ENCODE assay signal across 18 cellular contexts in the genomic region with DNA sequence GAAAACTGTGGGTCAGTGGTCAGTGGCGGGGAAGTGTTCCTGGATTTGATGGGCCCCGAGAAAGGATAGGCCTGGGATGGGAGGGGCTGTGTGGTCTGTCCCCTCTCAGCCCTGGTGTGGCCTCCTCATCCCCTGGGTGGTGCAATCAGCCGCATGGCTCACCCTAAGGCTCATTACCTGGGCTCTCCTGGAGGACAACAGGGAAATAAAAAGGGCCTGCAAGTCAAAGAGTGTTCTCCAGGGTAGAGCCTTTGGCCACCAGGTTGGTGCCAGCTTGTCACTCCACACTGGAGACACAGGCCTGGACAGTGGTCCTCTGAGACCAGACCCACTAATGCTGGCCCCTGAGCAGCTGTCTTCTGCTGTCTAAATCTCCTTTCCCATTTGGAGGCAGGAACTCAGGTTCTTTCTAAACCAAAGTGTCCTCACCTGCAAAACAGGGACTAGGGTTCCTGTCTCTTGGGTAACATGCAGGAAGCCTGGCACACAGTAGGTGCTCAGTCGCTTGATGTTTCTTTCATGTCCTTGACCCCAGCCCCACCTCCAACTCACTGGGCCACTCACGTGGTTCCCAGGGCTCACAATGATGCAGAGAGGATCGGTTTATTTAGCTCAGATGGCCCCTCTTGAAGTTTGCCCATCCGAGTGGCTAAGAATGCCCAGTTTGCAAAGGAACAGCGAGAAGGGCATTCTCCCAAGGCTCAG. TPM values are rescaled to one million over a fixed set of nuclear protein-coding genes. Genes with fewer than 3 reads are reported as not detected.
DNase-seq lines count a peak whose midpoint lies in the region; ATAC-seq and TF ChIP-seq lines count a peak whose summit lies in the region.
"Had no signal": no experiment of that assay in that cellular context is flagged by ENCODE, and none has a peak within 500 bp of the region (broad histone marks: within the 10 kb centered on the region; RNA-seq: fewer than 3 reads in every experiment).

No MANE protein-coding gene starts in this region.

- POLR2A ChIA-PET in CD4-positive, alpha-beta T cell (lab: Charles Lee): interaction anchor here (1.6 kb wide), 1 partner anchor 7 kb away, joined by 4 read pairs; no protein-coding TSS in a partner anchor
- POLR2A ChIA-PET in naive thymus-derived CD4-positive, alpha-beta T cell (lab: Charles Lee): no interaction called here

- peaks cover 9% of the 10 kb centered on the region for H3K4me1 Mint-ChIP-seq in CD4-positive, alpha-beta T cell (ENCODE audit: low read depth)
- H3K4me1 Mint-ChIP-seq in naive thymus-derived CD4-positive, alpha-beta T cell: peaks cover 8 to 21% (median 14%) of the 10 kb centered on the region in 7 donors

- CTCF ChIA-PET in CD4-positive, alpha-beta T cell (lab: Charles Lee): no interaction called here
- CTCF ChIA-PET in naive thymus-derived CD4-positive, alpha-beta T cell (lab: Charles Lee): no interaction called here

- no peak for ATAC-seq in CD4-positive, alpha-beta T cell (ENCODE audit: poor library complexity)
- ATAC-seq in naive thymus-derived CD4-positive, alpha-beta T cell: no peak
- ATAC-seq in HG03196 (IDR thresholded peaks at IDR 0.05; ENCODE audit: unreplicated experiment): no peak
- ATAC-seq: gastrocnemius medialis had no signal

- TF ChIP-seq POLR2A in stomach (IDR thresholded peaks at IDR 0.05): no peak

- H3K27ac ChIP-seq in CD4-positive, alpha-beta T cell (ENCODE audit: low read depth, low read length): no peak overlapping the region
- H3K27ac ChIP-seq in cingulate gyrus (ENCODE audit: low read depth, low read length): peak overlapping the region; percentile 94
- H3K27ac ChIP-seq in naive thymus-derived CD4-positive, alpha-beta T cell (ENCODE audit: low read depth, low read length): no peak overlapping the region
- H3K27ac ChIP-seq in stomach: no peak overlapping the region
- H3K27ac ChIP-seq: cardiac muscle cell, gastrocnemius medialis, KMS-11, left lung, upper lobe of right lung had no signal

- peaks cover 0 to 7% of the 10 kb centered on the region in 2 donors for H3K4me1 ChIP-seq in naive thymus-derived CD4-positive, alpha-beta T cell (ENCODE audit: control insufficient read depth in 2 of 2, insufficient read depth in 2 of 2, low read length in 2 of 2)
- H3K4me1 ChIP-seq in stomach: peaks cover 19 to 22% (median 21%) of the 10 kb centered on the region in 4 donors

- peak overlapping the region; percentile 54 for H3K4me3 Mint-ChIP-seq in CD4-positive, alpha-beta T cell
- peak overlapping the region in 8 of 10 donors; percentile 47 to 90 (median 88) for H3K4me3 Mint-ChIP-seq in naive thymus-derived CD4-positive, alpha-beta T cell

- no peaks in the 10 kb centered on the region for H3K9me3 ChIP-seq in CD4-positive, alpha-beta T cell (ENCODE audit: control insufficient read depth, low read length)
- H3K9me3 ChIP-seq in naive thymus-derived CD4-positive, alpha-beta T cell (ENCODE audit: control insufficient read depth in 2 of 3, low read length in 3 of 3): no peaks in the 10 kb centered on the region
- no peaks in the 10 kb centered on the region for H3K9me3 ChIP-seq in stomach
- H3K9me3 ChIP-seq: adrenal gland, gastrocnemius medialis, left lung, upper lobe of right lung had no signal

- H3K27me3 Mint-ChIP-seq in CD4-positive, alpha-beta T cell: peaks cover 9% of the 10 kb centered on the region
- peaks cover 0 to 14% (median 0%) of the 10 kb centered on the region in 5 donors for H3K27me3 Mint-ChIP-seq in naive thymus-derived CD4-positive, alpha-beta T cell

- H3K27ac Mint-ChIP-seq in CD4-positive, alpha-beta T cell: no peak overlapping the region
- H3K27ac Mint-ChIP-seq in naive thymus-derived CD4-positive, alpha-beta T cell: no peak overlapping the region
- H3K27ac Mint-ChIP-seq: activated T-helper 1 cell treated with anti-CD3 and anti-CD28 coated beads, Interleukin-12 subunit alpha, Interleukin-12 subunit beta, Interleukin-2, Interleukin-4 antibody, amounts not matched to agents 30 ng/mL and 10 ng/mL and 1 ng/mL, durations not matched to agents 14 hours and 24 hours and 36 hours had no signal

- no peak overlapping the region for H3K4me3 ChIP-seq in H7 (ENCODE audit: insufficient read depth, low read depth, low read length)
- H3K4me3 ChIP-seq in naive thymus-derived CD4-positive, alpha-beta T cell (ENCODE audit: low read length): no peak overlapping the region
- H3K4me3 ChIP-seq in stomach: no peak overlapping the region
- H3K4me3 ChIP-seq: adrenal gland, left lung had no signal

- WGBS in stomach, 5 donors: 66 to 78% (median 74%) methylated on average over 8 of the region's 8 CpGs

- peak in 1 of 10 experiments; percentile 29 for DNase-seq in CD4-positive, alpha-beta T cell
- DNase-seq in H7 (peak; percentile 43), NCI-H82 treated with DMSO at 0.1 percent for 48 hours (lab: John Stamatoyannopoulos, UW; ENCODE audit: unreplicated experiment) (no peak), foreskin melanocyte (no peak), stomach (no peak)
- DNase-seq in naive thymus-derived CD4-positive, alpha-beta T cell: no peak
- DNase-seq: activated CD4-positive, alpha-beta T cell treated with anti-CD3 and anti-CD28 coated beads, Interleukin-2, amount 50 U/mL, for 4 hours; NCI-H2029 treated with DMSO at 0.1 percent for 48 hours; stimulated activated naive CD4-positive, alpha-beta T cell treated with Interleukin-2 at 50 U/mL for 16 hours; upper lobe of right lung had no signal

- no peak for TF ChIP-seq CTCF in CD4-positive, alpha-beta T cell (IDR thresholded peaks at IDR 0.05)
- TF ChIP-seq CTCF in stomach (IDR thresholded peaks at IDR 0.05): no peak

- no peak for TF ChIP-seq EP300 in stomach (IDR thresholded peaks at IDR 0.05)

- H3K9me3 Mint-ChIP-seq in CD4-positive, alpha-beta T cell: no peaks in the 10 kb centered on the region
- no peaks in the 10 kb centered on the region for H3K9me3 Mint-ChIP-seq in naive thymus-derived CD4-positive, alpha-beta T cell
- H3K9me3 Mint-ChIP-seq: activated T-helper 1 cell treated with anti-CD3 and anti-CD28 coated beads, Interleukin-12 subunit alpha, Interleukin-12 subunit beta, Interleukin-2, Interleukin-4 antibody, amounts not matched to agents 30 ng/mL and 10 ng/mL and 1 ng/mL, durations not matched to agents 14 hours and 24 hours and 36 hours had no signal

- no peaks in the 10 kb centered on the region for H3K36me3 ChIP-seq in H7 (replicated peaks; ENCODE audit: control insufficient read depth, insufficient read depth, low read length)
- H3K36me3 ChIP-seq in naive thymus-derived CD4-positive, alpha-beta T cell (ENCODE audit: control insufficient read depth in 2 of 3, insufficient read depth in 3 of 3, low read length in 3 of 3): no peaks in the 10 kb centered on the region
- no peaks in the 10 kb centered on the region for H3K36me3 ChIP-seq in stomach
- H3K36me3 ChIP-seq: cardiac muscle cell, gastrocnemius medialis, left lung, upper lobe of right lung had no signal

- intact Hi-C loops in CD4-positive, alpha-beta T cell (cut with DNase I, micrococcal nuclease): no loop called here
- intact Hi-C loops in naive thymus-derived CD4-positive, alpha-beta T cell (cut with micrococcal nuclease): loop anchor here in 1 of 2 donors (5.0 kb wide), 2 partner anchors 110 to 375 kb away; partner anchors contain the start of genes CFAP20 and GINS3
- intact Hi-C loops in stomach (cut with DNase I; ENCODE audit: low total_unique reads): loop anchor here (10.0 kb wide), 1 partner anchor 142 kb away; no protein-coding TSS in a partner anchor

- no peaks in the 10 kb centered on the region for H3K27me3 ChIP-seq in CD4-positive, alpha-beta T cell (ENCODE audit: control insufficient read depth, insufficient read depth, low read length)
- H3K27me3 ChIP-seq in H7 (ENCODE audit: control insufficient read depth, insufficient read depth, low read length): peaks cover 10% of the 10 kb centered on the region; the same call in 1 of the 2 replicates
- H3K27me3 ChIP-seq in naive thymus-derived CD4-positive, alpha-beta T cell (ENCODE audit: control insufficient read depth in 2 of 2, insufficient read depth in 2 of 2, low read length in 2 of 2): no peaks in the 10 kb centered on the region
- H3K27me3 ChIP-seq in stomach: peaks cover 0 to 74% (median 35%) of the 10 kb centered on the region in 3 donors
- H3K27me3 ChIP-seq: adrenal gland, cardiac muscle cell had no signal

- no peaks in the 10 kb centered on the region for H3K36me3 Mint-ChIP-seq in CD4-positive, alpha-beta T cell (ENCODE audit: low read depth)
- H3K36me3 Mint-ChIP-seq in naive thymus-derived CD4-positive, alpha-beta T cell: no peaks in the 10 kb centered on the region

RNA-seq across cellular contexts. Expression of gene NDRG4, which starts 2.4 kb away (rescaled TPM):
- total RNA-seq in CD4-positive, alpha-beta T cell: 1 to 10 TPM; 2.8 to 3.2 TPM
- total RNA-seq in H7 (2014; rRNA removed; shearing (Covaris generic)): 24.9 and 27.6 TPM in 2 replicates
- total RNA-seq in naive thymus-derived CD4-positive, alpha-beta T cell: 1 to 10 TPM; 1.1 to 5.3 (median 2.7) TPM
- 1 to 10 TPM in 1 of 2 donors, under 1 TPM in 1; 0.63 to 1.5 TPM for polyA plus RNA-seq in naive thymus-derived CD4-positive, alpha-beta T cell
- 10 to 100 TPM in 4 of 5 donors, 1 to 10 TPM in 1; 3.2 to 48.7 (median 20.1) TPM for total RNA-seq in stomach
- polyA plus RNA-seq in stomach: 10 to 100 TPM in 1 of 3 donors, 1 to 10 TPM in 2; 1.9 to 12.4 (median 4.8) TPM

RNA-seq across cellular contexts. Expression of gene SETD6, which starts 12.9 kb away (rescaled TPM):
- 10 to 100 TPM; 21.9 to 25.5 TPM for total RNA-seq in CD4-positive, alpha-beta T cell
- 32.2 and 39.4 TPM in 2 replicates for total RNA-seq in H7 (2014; rRNA removed; shearing (Covaris generic))
- total RNA-seq in naive thymus-derived CD4-positive, alpha-beta T cell: 10 to 100 TPM; 20.7 to 41.3 (median 39.0) TPM
- 10 to 100 TPM in 1 of 2 donors, 1 to 10 TPM in 1; 9.8 to 13.3 TPM for polyA plus RNA-seq in naive thymus-derived CD4-positive, alpha-beta T cell
- 100 to 1,000 TPM in 1 of 5 donors, 10 to 100 TPM in 4; 13.0 to 209 (median 68.0) TPM for total RNA-seq in stomach
- polyA plus RNA-seq in stomach: 10 to 100 TPM in 1 of 3 donors, 1 to 10 TPM in 2; 7.7 to 14.7 (median 8.9) TPM
